Comparison of ENCODE assay signal across 26 cellular contexts in the genomic region with DNA sequence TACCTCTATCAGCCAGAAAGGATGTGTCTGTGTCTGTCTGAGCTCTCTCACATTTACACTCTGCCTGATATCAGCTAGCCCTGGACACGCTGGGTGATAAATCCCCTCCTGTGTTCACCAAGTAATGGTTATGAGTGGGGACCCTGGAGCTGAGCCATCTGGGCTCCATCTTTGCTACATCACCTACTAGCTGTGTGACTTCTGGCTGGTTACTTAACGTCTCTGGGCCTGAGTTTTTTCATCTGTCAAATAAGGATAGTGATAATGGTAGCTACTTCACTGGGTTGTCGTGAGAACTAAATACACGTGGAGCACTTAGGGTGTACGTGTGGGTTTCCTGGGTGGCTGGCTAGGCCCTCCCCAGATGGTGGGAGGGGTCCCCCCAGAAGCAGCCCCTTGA.
"Had no signal": no experiment of that assay in that cellular context is flagged by ENCODE, and none has a peak within 500 bp of the region (broad histone marks: within the 10 kb centered on the region; RNA-seq: fewer than 3 reads in every experiment).

No MANE protein-coding gene starts in this region.

- ATAC-seq: esophagus mucosa; gastrocnemius medialis; left ventricle myocardium superior; lower lobe of right lung; naive thymus-derived CD8-positive, alpha-beta T cell; psoas muscle; right cardiac atrium; stimulated activated naive B cell treated with anti-CD40 and anti-IgM and Interleukin-4, amounts not matched to agents 10 μg/mL and 1 μg/mL and 100 μg/mL, for 72 hours; stimulated activated naive CD8-positive, alpha-beta T cell treated with anti-CD3 and anti-CD28 coated beads, Interleukin-15, amount 100 ng/mL, for 72 hours; upper lobe of right lung had no signal

- DNase-seq: cortex of kidney; dorsolateral prefrontal cortex; effector CD4-positive, alpha-beta T cell; foreskin fibroblast; gastrocnemius medialis; head of caudate nucleus; left ventricle myocardium superior; lower lobe of right lung; naive thymus-derived CD8-positive, alpha-beta T cell; nephron progenitor cell; occipital lobe; ovary; psoas muscle; right cardiac atrium; spleen; stimulated activated CD4-positive, alpha-beta T cell treated with anti-CD3 and anti-CD28 coated beads, Interleukin-4, amount 100 ng/mL, for 4 hours; stimulated activated naive B cell treated with anti-CD40 and anti-IgM and Interleukin-4, amounts not matched to agents 10 μg/mL and 1 μg/mL and 100 μg/mL, for 72 hours; stimulated activated naive CD8-positive, alpha-beta T cell treated with anti-CD3 and anti-CD28 coated beads, Interleukin-15, amount 100 ng/mL, for 72 hours; transverse colon; upper lobe of right lung; uterus had no signal

- H3K27me3 ChIP-seq: dorsolateral prefrontal cortex, gastrocnemius medialis, ovary, spleen, suprapubic skin, transverse colon, upper lobe of right lung, uterus had no signal

- H3K4me1 ChIP-seq: psoas muscle had no signal

- H3K4me1 Mint-ChIP-seq: stimulated activated naive B cell treated with anti-CD40 and anti-IgM and Interleukin-4, amounts not matched to agents 10 μg/mL and 1 μg/mL and 100 μg/mL, for 72 hours; stimulated activated naive CD8-positive, alpha-beta T cell treated with anti-CD3 and anti-CD28 coated beads, Interleukin-15, amount 100 ng/mL, for 72 hours had no signal

- H3K4me3 ChIP-seq: dorsolateral prefrontal cortex, gastrocnemius medialis, lower lobe of right lung, ovary, psoas muscle, skin epidermis, spleen, suprapubic skin, transverse colon, upper lobe of right lung, uterus had no signal

- H3K9me3 Mint-ChIP-seq: naive thymus-derived CD8-positive, alpha-beta T cell; nephron progenitor cell; stimulated activated naive B cell treated with anti-CD40 and anti-IgM and Interleukin-4, amounts not matched to agents 10 μg/mL and 1 μg/mL and 100 μg/mL, for 72 hours; stimulated activated naive CD8-positive, alpha-beta T cell treated with anti-CD3 and anti-CD28 coated beads, Interleukin-15, amount 100 ng/mL, for 72 hours had no signal

- H3K4me3 Mint-ChIP-seq: naive thymus-derived CD8-positive, alpha-beta T cell; nephron progenitor cell; stimulated activated naive B cell treated with anti-CD40 and anti-IgM and Interleukin-4, amounts not matched to agents 10 μg/mL and 1 μg/mL and 100 μg/mL, for 72 hours; stimulated activated naive CD8-positive, alpha-beta T cell treated with anti-CD3 and anti-CD28 coated beads, Interleukin-15, amount 100 ng/mL, for 72 hours had no signal

- H3K27ac Mint-ChIP-seq: nephron progenitor cell; stimulated activated naive B cell treated with anti-CD40 and anti-IgM and Interleukin-4, amounts not matched to agents 10 μg/mL and 1 μg/mL and 100 μg/mL, for 72 hours had no signal

- FAIRE-seq: keratinocyte had no signal

- H3K36me3 ChIP-seq: ovary, uterus had no signal

- H3K9me3 ChIP-seq: gastrocnemius medialis, lower lobe of right lung, ovary, psoas muscle, spleen, suprapubic skin, transverse colon, upper lobe of right lung, uterus had no signal

- H3K27me3 Mint-ChIP-seq: naive thymus-derived CD8-positive, alpha-beta T cell; stimulated activated naive B cell treated with anti-CD40 and anti-IgM and Interleukin-4, amounts not matched to agents 10 μg/mL and 1 μg/mL and 100 μg/mL, for 72 hours; stimulated activated naive CD8-positive, alpha-beta T cell treated with anti-CD3 and anti-CD28 coated beads, Interleukin-15, amount 100 ng/mL, for 72 hours had no signal

- H3K27ac ChIP-seq: dorsolateral prefrontal cortex, epithelial cell of prostate, gastrocnemius medialis, lower lobe of right lung, ovary, psoas muscle, skin epidermis, suprapubic skin, transverse colon, upper lobe of right lung, uterus had no signal
